22 cellular contexts compared by ENCODE assay signal in genomic region chr15:64949383-64950141, GRCh38. TPM values are rescaled to one million over a fixed set of nuclear protein-coding genes. Genes with fewer than 3 reads are reported as not detected.
DNase-seq lines count a peak whose midpoint lies in the region; ATAC-seq, FAIRE-seq and TF ChIP-seq lines count a peak whose summit lies in the region.
"Had no signal": no experiment of that assay in that cellular context is flagged by ENCODE, and none has a peak within 500 bp of the region (broad histone marks: within the 10 kb centered on the region; RNA-seq: fewer than 3 reads in every experiment).

No MANE protein-coding gene starts in this region.

- intact Hi-C loops in right cardiac atrium (cut with DNase I), result no loop called here
- intact Hi-C loops in left ventricle myocardium superior (cut with micrococcal nuclease), result no loop called here
- intact Hi-C loops in GM12878 (cut with micrococcal nuclease; ENCODE audit: unreplicated experiment), result no loop called here
- intact Hi-C loops in upper lobe of right lung (cut with DNase I), result no loop called here

- no peak for FAIRE-seq in GM12878 (lab: Jason Lieb, UNC)

- H3K4me2 ChIP-seq in GM12878 (ENCODE audit: control insufficient read depth, insufficient read depth), result no peak overlapping the region

- no peak overlapping the region for H3K4me3 ChIP-seq in right cardiac atrium (ENCODE audit: low read length)
- no peak overlapping the region for H3K4me3 ChIP-seq in GM12878
- no peak overlapping the region for H3K4me3 ChIP-seq in upper lobe of right lung
- H3K4me3 ChIP-seq: lower lobe of right lung, SJSA1 had no signal

- DNase-seq in right cardiac atrium (no peak), left ventricle myocardium superior (no peak), GM12878 (ENCODE audit: low read depth, low spot score) (no peak), upper lobe of right lung (no peak), NCI-H2107 treated with DMSO at 0.1 percent for 48 hours (lab: John Stamatoyannopoulos, UW; ENCODE audit: unreplicated experiment) (no peak), caudate nucleus (lab: John Stamatoyannopoulos, UW) (no peak), cerebellum (ENCODE audit: low spot score) (no peak)
- DNase-seq in naive thymus-derived CD8-positive, alpha-beta T cell, result no peak
- DNase-seq: activated CD4-positive, CD25-positive, alpha-beta regulatory T cell; activated CD8-positive, alpha-beta T cell treated with anti-CD3 and anti-CD28 coated beads, Interleukin-2, amount 10 ng/mL, durations not matched to agents 7 days and 5 days; activated naive CD8-positive, alpha-beta T cell treated with anti-CD3 and anti-CD28 coated beads, Interleukin-2, amount 50 U/mL, for 24 hours; CD4-positive, CD25-positive, alpha-beta regulatory T cell; cortex of kidney; immature natural killer cell; lower lobe of right lung; NCI-H1092 treated with DMSO at 0.1 percent for 48 hours; NCI-H2171; PC-3; stimulated activated CD4-positive, alpha-beta T cell treated with anti-CD3 and anti-CD28 coated beads, Interleukin-2, amount 100 ng/mL, for 48 hours had no signal

- H3K9ac ChIP-seq in GM12878 (ENCODE audit: control insufficient read depth, insufficient read depth, low read length), result no peak overlapping the region

- H3K27me3 Mint-ChIP-seq in naive thymus-derived CD8-positive, alpha-beta T cell, result no peaks in the 10 kb centered on the region
- H3K27me3 Mint-ChIP-seq: activated naive CD8-positive, alpha-beta T cell treated with anti-CD3 and anti-CD28 coated beads, Interleukin-2, amount 50 U/mL, for 24 hours; CD4-positive, CD25-positive, alpha-beta regulatory T cell had no signal

- peak; percentile 55 for TF ChIP-seq POLR2A in GM12878 (IDR thresholded peaks at IDR 0.05; ENCODE audit: low read depth, low read length)

- TF ChIP-seq EP300 in GM12878 (IDR thresholded peaks at IDR 0.05; ENCODE audit: borderline replicate concordance in 1 of 2, control insufficient read depth in 1 of 2, low read depth in 2 of 2, low read length in 2 of 2), result no peak

- peak; percentile 36 to 50 for ATAC-seq in right cardiac atrium
- no peak for ATAC-seq in left ventricle myocardium superior
- peak; percentile 37 for ATAC-seq in GM12878
- no peak for ATAC-seq in naive thymus-derived CD8-positive, alpha-beta T cell
- peak; percentile 51 for ATAC-seq in upper lobe of right lung
- ATAC-seq: activated CD8-positive, alpha-beta T cell treated with anti-CD3 and anti-CD28 coated beads, Interleukin-2, amount 10 ng/mL, durations not matched to agents 7 days and 5 days; activated naive CD8-positive, alpha-beta T cell treated with anti-CD3 and anti-CD28 coated beads, Interleukin-2, amount 50 U/mL, for 24 hours; PC-3 had no signal

- peaks cover 0 to 15% (median 0%) of the 10 kb centered on the region in 9 donors for H3K9me3 Mint-ChIP-seq in naive thymus-derived CD8-positive, alpha-beta T cell
- H3K9me3 Mint-ChIP-seq: activated naive CD8-positive, alpha-beta T cell treated with anti-CD3 and anti-CD28 coated beads, Interleukin-2, amount 50 U/mL, for 24 hours; immature natural killer cell; T-helper 2 cell treated with Interferon-gamma antibody and Interleukin-4, amounts not matched to agents 5 μg/mL and 100 μg/mL, for 36 hours had no signal

- H3K4me1 ChIP-seq in right cardiac atrium (ENCODE audit: control insufficient read depth, insufficient read depth, low read length) (no peaks in the 10 kb centered on the region), GM12878 (ENCODE audit: control insufficient read depth, insufficient read depth, low read length) (no peaks in the 10 kb centered on the region), upper lobe of right lung (no peaks in the 10 kb centered on the region)
- H3K4me1 ChIP-seq: lower lobe of right lung, SJSA1 had no signal

- H3K9me3 ChIP-seq in right cardiac atrium (ENCODE audit: control insufficient read depth, low read length) (no peaks in the 10 kb centered on the region), GM12878 (replicated peaks; ENCODE audit: control insufficient read depth, insufficient read depth, low read length) (no peaks in the 10 kb centered on the region), upper lobe of right lung (no peaks in the 10 kb centered on the region)
- H3K9me3 ChIP-seq: lower lobe of right lung, SJSA1 had no signal

- TF ChIP-seq CTCF in GM12878 (IDR thresholded peaks at IDR 0.05 in 2 of 3, conservative IDR thresholded peaks at IDR 0.05 in 1 of 3; ENCODE audit: control insufficient read depth in 2 of 3, extremely low read depth in 1 of 3, insufficient read depth in 1 of 3, low read depth in 3 of 3, low read length in 3 of 3) (no peak), upper lobe of right lung (IDR thresholded peaks at IDR 0.05) (no peak)

- in situ Hi-C loops in GM12878 (cut with MboI), result no loop called here

- peaks cover 0 to 3% (median 0%) of the 10 kb centered on the region in 3 donors for H3K36me3 Mint-ChIP-seq in naive thymus-derived CD8-positive, alpha-beta T cell

- BruUV-seq in GM12878 (replicated peaks; lab: Mats Ljungman, UMichigan), result no TSS peak

- CTCF ChIA-PET in GM12878 (lab: Yijun Ruan, JAX), result no interaction called here

- no peak for TF ChIP-seq RAD21 in GM12878 (IDR thresholded peaks at IDR 0.05; ENCODE audit: insufficient read depth, low read depth, low read length)

- no peaks in the 10 kb centered on the region for H3K27me3 ChIP-seq in right cardiac atrium (ENCODE audit: control insufficient read depth, insufficient read depth)
- no peaks in the 10 kb centered on the region for H3K27me3 ChIP-seq in GM12878 (replicated peaks in 1 of 2; ENCODE audit: control insufficient read depth in 2 of 2, insufficient read depth in 2 of 2, low read length in 1 of 2)
- no peaks in the 10 kb centered on the region for H3K27me3 ChIP-seq in upper lobe of right lung
- H3K27me3 ChIP-seq: SJSA1 had no signal

- no peaks in the 10 kb centered on the region for H4K20me1 ChIP-seq in GM12878 (ENCODE audit: control insufficient read depth, insufficient read depth)

- H3K4me3 Mint-ChIP-seq in naive thymus-derived CD8-positive, alpha-beta T cell, result no peak overlapping the region
- H3K4me3 Mint-ChIP-seq: activated CD8-positive, alpha-beta T cell treated with anti-CD3 and anti-CD28 coated beads, Interleukin-2, amount 10 ng/mL, durations not matched to agents 7 days and 5 days; activated naive CD8-positive, alpha-beta T cell treated with anti-CD3 and anti-CD28 coated beads, Interleukin-2, amount 50 U/mL, for 24 hours; brain; CD4-positive, CD25-positive, alpha-beta regulatory T cell; immature natural killer cell; T-helper 2 cell treated with Interferon-gamma antibody and Interleukin-4, amounts not matched to agents 5 μg/mL and 100 μg/mL, for 36 hours had no signal

- H3K79me2 ChIP-seq in GM12878 (ENCODE audit: control insufficient read depth, insufficient read depth, low read length), result no peaks in the 10 kb centered on the region

- H3K36me3 ChIP-seq in GM12878 (ENCODE audit: control insufficient read depth in 2 of 2, insufficient read depth in 2 of 2, low read length in 1 of 2) (no peaks in the 10 kb centered on the region), upper lobe of right lung (no peaks in the 10 kb centered on the region)
- H3K36me3 ChIP-seq: SJSA1 had no signal

- no peak overlapping the region for H2AFZ ChIP-seq in GM12878 (ENCODE audit: control insufficient read depth, low read depth, low read length)

- RAD21 ChIA-PET in GM12878 (lab: Charles Lee; ENCODE audit: unreplicated experiment), result no interaction called here

- H3K4me1 Mint-ChIP-seq in naive thymus-derived CD8-positive, alpha-beta T cell, result peaks cover 15 to 34% (median 29%) of the 10 kb centered on the region in 4 donors
- H3K4me1 Mint-ChIP-seq: brain had no signal

- H3K27ac ChIP-seq in right cardiac atrium (ENCODE audit: low read length) (no peak overlapping the region), GM12878 (ENCODE audit: control insufficient read depth, insufficient read depth) (no peak overlapping the region), upper lobe of right lung (no peak overlapping the region), caudate nucleus (ENCODE audit: low read depth, low read length) (no peak overlapping the region)
- H3K27ac ChIP-seq: lower lobe of right lung, SJSA1 had no signal

- SMC1A ChIA-PET in GM12878 (lab: Charles Lee; ENCODE audit: uncharacterized antibody, unreplicated experiment), result interaction anchor here (0.5 to 0.6 kb wide), 2 partner anchors 73 to 157 kb away, joined by 3 read pairs; no protein-coding TSS in a partner anchor

- peak overlapping the region in 7 of 10 donors; percentile 20 to 79 (median 58) for H3K27ac Mint-ChIP-seq in naive thymus-derived CD8-positive, alpha-beta T cell
- H3K27ac Mint-ChIP-seq: activated CD8-positive, alpha-beta T cell treated with anti-CD3 and anti-CD28 coated beads, Interleukin-2, amount 10 ng/mL, durations not matched to agents 7 days and 5 days; activated naive CD8-positive, alpha-beta T cell treated with anti-CD3 and anti-CD28 coated beads, Interleukin-2, amount 50 U/mL, for 24 hours had no signal

- POLR2A ChIA-PET in GM12878 (lab: Charles Lee), result interaction anchor here (0.6 kb wide), 1 partner anchor 155 kb away, joined by 4 read pairs; no protein-coding TSS in a partner anchor
- POLR2A ChIA-PET in naive thymus-derived CD8-positive, alpha-beta T cell (lab: Charles Lee), result no interaction called here

- 95% methylated on average over 11 of the region's 11 CpGs for WGBS in right cardiac atrium
- 95% methylated on average over 11 of the region's 11 CpGs for WGBS in GM12878 (ENCODE audit: insufficient coverage, insufficient replicate concordance, low lambda C conversion rate, missing lambda C conversion rate)

RNA-seq across cellular contexts. Expression of gene ANKDD1A, which starts 37.9 kb away (rescaled TPM):
- 1 to 10 TPM; 3.0 to 6.0 (median 3.8) TPM for total RNA-seq in right cardiac atrium
- 2.1 TPM for polyA plus RNA-seq in right cardiac atrium
- total RNA-seq in left ventricle myocardium superior, result 1.3 TPM
- 14.8 and 17.5 TPM in 2 replicates for total RNA-seq in GM12878 (2013; cell fraction: nucleolus; rRNA removed)
- total RNA-seq in GM12878 (2014; rRNA removed), result 3.9 and 5.3 TPM in 2 replicates
- 2.3 and 2.6 TPM in 2 replicates for total RNA-seq in GM12878 (2014; rRNA removed; fragmentation: Illumina TruSeq; extraction: Trizol)
- total RNA-seq in GM12878 (2021), result 4.4 and 4.5 TPM in 2 replicates
- 2.0 TPM for polyA plus RNA-seq in GM12878 (2011; ENCODE audit: low read depth)
- polyA plus RNA-seq in GM12878 (2011; rRNA removed), result 3.1 and 3.7 TPM in 2 replicates
- 3.5 and 3.6 TPM in 2 replicates for polyA plus RNA-seq in GM12878 (2011; cell fraction: cytosol; rRNA removed)
- polyA plus RNA-seq in GM12878 (2011; cell fraction: nucleus; rRNA removed), result 11.4 and 11.8 TPM in 2 replicates
- polyA plus RNA-seq in GM12878 (2012), result 2.8 and 3.2 TPM in 2 replicates
- polyA plus RNA-seq in GM12878 (2014; fragmentation: Illumina TruSeq; extraction: Trizol), result 2.5 and 3.3 TPM in 2 replicates
- polyA plus RNA-seq in GM12878 (2014; fragmentation: Nextera tagmentation; extraction: Ambion mirVana), result 1 to 10 TPM; 1.5 to 2.5 TPM
- 5.9 and 6.6 TPM in 2 replicates for polyA plus RNA-seq in GM12878 (2014; rRNA removed)
- 1 to 10 TPM; 4.5 to 4.8 TPM for polyA plus RNA-seq in GM12878 (2016; fragmentation: Nextera tagmentation; extraction: Ambion mirVana)
- 3.4 and 4.6 TPM in 2 replicates for polyA minus RNA-seq in GM12878 (2011; rRNA and poly(A)+ RNA removed)
- 1.1 and 1.2 TPM in 2 replicates for polyA minus RNA-seq in GM12878 (2011; cell fraction: cytosol; rRNA and poly(A)+ RNA removed)
- polyA minus RNA-seq in GM12878 (2011; cell fraction: nucleus; rRNA and poly(A)+ RNA removed), result 4.4 and 5.8 TPM in 2 replicates
- 1 to 10 TPM; 5.4 to 6.0 TPM for total RNA-seq in naive thymus-derived CD8-positive, alpha-beta T cell
- 1 to 10 TPM in 2 of 3 donors, under 1 TPM in 1; 0.06 to 2.2 (median 1.3) TPM for polyA plus RNA-seq in naive thymus-derived CD8-positive, alpha-beta T cell
- total RNA-seq in upper lobe of right lung, result 6.0 TPM
- 12.2 TPM for total RNA-seq in cerebellum

RNA-seq across cellular contexts. Expression of gene SPG21, which starts 40.2 kb away (rescaled TPM):
- total RNA-seq in right cardiac atrium, result 10 to 100 TPM; 54.2 to 59.3 (median 56.0) TPM
- 49.8 TPM for polyA plus RNA-seq in right cardiac atrium
- total RNA-seq in left ventricle myocardium superior, result 47.8 TPM
- 53.8 and 60.8 TPM in 2 replicates for total RNA-seq in GM12878 (2013; cell fraction: nucleolus; rRNA removed)
- total RNA-seq in GM12878 (2014; rRNA removed), result 52.2 and 52.9 TPM in 2 replicates
- total RNA-seq in GM12878 (2014; rRNA removed; fragmentation: Illumina TruSeq; extraction: Trizol), result 52.9 and 58.3 TPM in 2 replicates
- 64.9 and 65.0 TPM in 2 replicates for total RNA-seq in GM12878 (2021)
- polyA plus RNA-seq in GM12878 (2011; ENCODE audit: low read depth), result 55.4 TPM
- 84.7 and 93.9 TPM in 2 replicates for polyA plus RNA-seq in GM12878 (2011; rRNA removed)
- polyA plus RNA-seq in GM12878 (2011; cell fraction: cytosol; rRNA removed), result 67.2 and 82.2 TPM in 2 replicates
- 38.3 and 54.2 TPM in 2 replicates for polyA plus RNA-seq in GM12878 (2011; cell fraction: nucleus; rRNA removed)
- 45.4 and 65.2 TPM in 2 replicates for polyA plus RNA-seq in GM12878 (2012)
- polyA plus RNA-seq in GM12878 (2014; fragmentation: Illumina TruSeq; extraction: Trizol), result 84.8 and 103 TPM in 2 replicates
- polyA plus RNA-seq in GM12878 (2014; fragmentation: Nextera tagmentation; extraction: Ambion mirVana), result 10 to 100 TPM; 25.5 to 29.6 TPM
- 60.4 and 71.1 TPM in 2 replicates for polyA plus RNA-seq in GM12878 (2014; rRNA removed)
- polyA plus RNA-seq in GM12878 (2016; fragmentation: Nextera tagmentation; extraction: Ambion mirVana), result 100 to 1,000 TPM; 108 to 116 TPM
- 43.2 and 52.5 TPM in 2 replicates for polyA minus RNA-seq in GM12878 (2011; rRNA and poly(A)+ RNA removed)
- polyA minus RNA-seq in GM12878 (2011; cell fraction: cytosol; rRNA and poly(A)+ RNA removed), result 19.0 and 25.0 TPM in 2 replicates
- 22.1 and 38.7 TPM in 2 replicates for polyA minus RNA-seq in GM12878 (2011; cell fraction: nucleus; rRNA and poly(A)+ RNA removed)
- total RNA-seq in naive thymus-derived CD8-positive, alpha-beta T cell, result 10 to 100 TPM; 55.2 to 58.2 TPM
- 100 to 1,000 TPM; 117 to 129 (median 124) TPM for polyA plus RNA-seq in naive thymus-derived CD8-positive, alpha-beta T cell
- 107 TPM for total RNA-seq in upper lobe of right lung
- total RNA-seq in cerebellum, result 47.4 TPM

Comparison
In these comparisons a context has a peak if more than half of its experiments do, and no peak if none do; other contexts are left out.
1. ATAC-seq: peak in right cardiac atrium (2 of 2), GM12878 (single experiment) and upper lobe of right lung (single experiment); none in left ventricle myocardium superior (single experiment) and naive thymus-derived CD8-positive, alpha-beta T cell (0 of 2).